In the genomic region with DNA sequence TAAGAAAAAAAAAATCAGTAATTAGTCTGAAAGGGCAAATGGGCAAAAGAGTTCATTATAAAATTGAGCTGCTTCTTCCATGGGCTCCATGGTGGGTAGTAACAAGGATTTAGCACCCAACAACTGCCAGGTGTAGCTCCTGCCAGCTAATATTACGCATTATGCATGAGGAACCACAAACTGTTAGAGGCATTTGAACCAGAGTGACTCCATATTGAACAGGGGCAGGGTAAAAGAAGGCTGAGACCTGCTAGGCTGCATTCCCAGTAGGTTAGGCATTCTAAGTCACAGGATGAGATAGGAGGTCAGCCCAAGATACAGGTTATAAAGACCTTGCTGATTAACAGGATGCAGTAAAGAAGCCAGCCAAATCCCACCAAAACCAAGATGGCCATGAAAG, we compare ENCODE assay signal across 32 cellular contexts. TPM values are rescaled to one million over a fixed set of nuclear protein-coding genes. Genes with fewer than 3 reads are reported as not detected.
"Had no signal": no experiment of that assay in that cellular context is flagged by ENCODE, and none has a peak within 500 bp of the region (broad histone marks: within the 10 kb centered on the region; RNA-seq: fewer than 3 reads in every experiment).

No MANE protein-coding gene starts in this region.

- H3K36me3 Mint-ChIP-seq: activated CD4-positive, alpha-beta memory T cell treated with anti-CD3 and anti-CD28 coated beads for 36 hours; activated CD8-positive, alpha-beta memory T cell treated with anti-CD3 and anti-CD28 coated beads, Interleukin-2, amount 10 ng/mL, durations not matched to agents 7 days and 5 days; activated naive CD4-positive, alpha-beta T cell treated with anti-CD3 and anti-CD28 coated beads, Interleukin-2, amount 50 U/mL, for 24 hours had no signal

- ATAC-seq: activated CD4-positive, CD25-positive, alpha-beta regulatory T cell treated with anti-CD3 and anti-CD28 coated beads, Interleukin-2, amount 50 U/mL, for 24 hours; activated CD8-positive, alpha-beta memory T cell treated with anti-CD3 and anti-CD28 coated beads, Interleukin-2, amount 10 ng/mL, durations not matched to agents 7 days and 5 days; activated CD8-positive, alpha-beta T cell treated with anti-CD3 and anti-CD28 coated beads, Interleukin-2, amount 10 ng/mL, durations not matched to agents 7 days and 5 days; activated naive CD8-positive, alpha-beta T cell treated with anti-CD3 and anti-CD28 coated beads, Interleukin-2, amount 50 U/mL, for 24 hours; body of pancreas; gastroesophageal sphincter had no signal

- H3K4me3 Mint-ChIP-seq: activated B cell treated with CpG ODN at 0.5 μM for 24 hours; activated CD4-positive, alpha-beta memory T cell treated with anti-CD3 and anti-CD28 coated beads for 36 hours; activated CD8-positive, alpha-beta memory T cell treated with anti-CD3 and anti-CD28 coated beads, Interleukin-2, amount 10 ng/mL, durations not matched to agents 7 days and 5 days; activated CD8-positive, alpha-beta T cell treated with anti-CD3 and anti-CD28 coated beads, Interleukin-2, amount 10 ng/mL, durations not matched to agents 7 days and 5 days; activated naive CD4-positive, alpha-beta T cell treated with anti-CD3 and anti-CD28 coated beads for 36 hours; activated naive CD4-positive, alpha-beta T cell treated with anti-CD3 and anti-CD28 coated beads, Interleukin-2, amount 50 U/mL, for 24 hours; activated naive CD8-positive, alpha-beta T cell treated with anti-CD3 and anti-CD28 coated beads for 36 hours; activated naive CD8-positive, alpha-beta T cell treated with anti-CD3 and anti-CD28 coated beads, Interleukin-2, amount 50 U/mL, for 24 hours; activated T-helper 1 cell treated with anti-CD3 and anti-CD28 coated beads, Interleukin-12 subunit alpha, Interleukin-12 subunit beta, Interleukin-2, Interleukin-4 antibody, amounts not matched to agents 30 ng/mL and 10 ng/mL and 1 ng/mL, durations not matched to agents 14 hours and 24 hours and 36 hours had no signal

- FAIRE-seq: endometrium, endothelial cell of umbilical vein had no signal

- H3K9me3 ChIP-seq: adrenal gland, body of pancreas, colonic mucosa, esophagus squamous epithelium, gastroesophageal sphincter had no signal

- H3K4me3 ChIP-seq: adrenal gland, body of pancreas, colonic mucosa, esophagus squamous epithelium, gastroesophageal sphincter had no signal

- H3K27ac ChIP-seq: adrenal gland, body of pancreas, colonic mucosa, epithelial cell of prostate, esophagus squamous epithelium, gastroesophageal sphincter had no signal

- H3K4me1 ChIP-seq: adrenal gland, colonic mucosa, esophagus squamous epithelium, gastroesophageal sphincter had no signal

- H3K27me3 ChIP-seq: adrenal gland, body of pancreas, colonic mucosa had no signal

- H3K36me3 ChIP-seq: adrenal gland, colonic mucosa, esophagus squamous epithelium, gastroesophageal sphincter had no signal

- H3K9me3 Mint-ChIP-seq: activated naive CD4-positive, alpha-beta T cell treated with anti-CD3 and anti-CD28 coated beads, Interleukin-2, amount 50 U/mL, for 24 hours; activated naive CD8-positive, alpha-beta T cell treated with anti-CD3 and anti-CD28 coated beads, Interleukin-2, amount 50 U/mL, for 24 hours had no signal

- H3K27ac Mint-ChIP-seq: activated B cell treated with CpG ODN at 0.5 μM for 24 hours; activated CD4-positive, alpha-beta memory T cell treated with anti-CD3 and anti-CD28 coated beads for 36 hours; activated CD8-positive, alpha-beta memory T cell treated with anti-CD3 and anti-CD28 coated beads, Interleukin-2, amount 10 ng/mL, durations not matched to agents 7 days and 5 days; activated CD8-positive, alpha-beta T cell treated with anti-CD3 and anti-CD28 coated beads, Interleukin-2, amount 10 ng/mL, durations not matched to agents 7 days and 5 days; activated naive CD4-positive, alpha-beta T cell treated with anti-CD3 and anti-CD28 coated beads for 36 hours; activated naive CD4-positive, alpha-beta T cell treated with anti-CD3 and anti-CD28 coated beads, Interleukin-2, amount 50 U/mL, for 24 hours; activated naive CD8-positive, alpha-beta T cell treated with anti-CD3 and anti-CD28 coated beads for 36 hours; activated naive CD8-positive, alpha-beta T cell treated with anti-CD3 and anti-CD28 coated beads, Interleukin-2, amount 50 U/mL, for 24 hours; activated T-helper 1 cell treated with anti-CD3 and anti-CD28 coated beads, Interleukin-12 subunit alpha, Interleukin-12 subunit beta, Interleukin-2, Interleukin-4 antibody, amounts not matched to agents 30 ng/mL and 10 ng/mL and 1 ng/mL, durations not matched to agents 14 hours and 24 hours and 36 hours; activated T-helper 2 cell treated with anti-CD3 and anti-CD28 coated beads, Interferon-gamma antibody, Interleukin-2, Interleukin-4, amounts not matched to agents 10 μg/mL and 5 μg/mL and 100 μg/mL, durations not matched to agents 14 hours and 24 hours and 36 hours had no signal

- H3K4me1 Mint-ChIP-seq: activated B cell treated with CpG ODN at 0.5 μM for 24 hours; activated CD8-positive, alpha-beta memory T cell treated with anti-CD3 and anti-CD28 coated beads, Interleukin-2, amount 10 ng/mL, durations not matched to agents 7 days and 5 days had no signal

- DNase-seq: activated B cell treated with CpG ODN at 0.5 μM for 24 hours; activated CD4-positive, alpha-beta memory T cell treated with anti-CD3 and anti-CD28 coated beads for 36 hours; activated CD4-positive, alpha-beta T cell treated with anti-CD3 and anti-CD28 coated beads for 48 hours; activated CD4-positive, alpha-beta T cell treated with anti-CD3 and anti-CD28 coated beads, Interleukin-2, amount 50 U/mL, for 1 hour; activated CD8-positive, alpha-beta memory T cell treated with anti-CD3 and anti-CD28 coated beads, Interleukin-2, amount 10 ng/mL, durations not matched to agents 7 days and 5 days; activated CD8-positive, alpha-beta memory T cell treated with anti-CD3 and anti-CD28 coated beads, Interleukin-2, amount 50 U/mL, for 4 hours; activated CD8-positive, alpha-beta T cell treated with anti-CD3 and anti-CD28 coated beads, Interleukin-2, amount 10 ng/mL, durations not matched to agents 7 days and 5 days; activated effector memory CD4-positive, alpha-beta T cell treated with anti-CD3 and anti-CD28 coated beads, Interleukin-2, amount 50 U/mL, for 16 hours; activated naive CD4-positive, alpha-beta T cell treated with anti-CD3 and anti-CD28 coated beads for 36 hours; activated naive CD8-positive, alpha-beta T cell treated with anti-CD3 and anti-CD28 coated beads for 36 hours; activated naive CD8-positive, alpha-beta T cell treated with anti-CD3 and anti-CD28 coated beads, Interleukin-2, amount 50 U/mL, for 24 hours; activated T-cell treated with anti-CD3 and anti-CD28 coated beads, Interleukin-2, amount 50 U/mL, for 1 hour; activated T-cell treated with anti-CD3 and anti-CD28 coated beads, Interleukin-2, amount 50 U/mL, for 48 hours; adrenal gland; amygdala; aorta; body of pancreas; caudate nucleus; cerebellar nuclear complex; colonic mucosa; effector CD8-positive, alpha-beta T cell; esophagus squamous epithelium; foreskin melanocyte; T-helper 2 cell had no signal

RNA-seq across cellular contexts. Expression of gene PAPSS2, which starts 8.8 kb away (rescaled TPM):
- total RNA-seq: activated B cell treated with CpG ODN at 0.5 μM for 24 hours had no signal
